1 cellular context compared by ENCODE assay signal in genomic region chr3:34919025-34919424, GRCh38.
TF ChIP-seq lines count a peak whose summit lies in the region.

No MANE protein-coding gene starts in this region.

TF ChIP-seq in WTC11, 78 proteins besides CTCF, POLR2A, EP300 and RAD21 (continued from another document):
- TF ChIP-seq, protein P1, sequence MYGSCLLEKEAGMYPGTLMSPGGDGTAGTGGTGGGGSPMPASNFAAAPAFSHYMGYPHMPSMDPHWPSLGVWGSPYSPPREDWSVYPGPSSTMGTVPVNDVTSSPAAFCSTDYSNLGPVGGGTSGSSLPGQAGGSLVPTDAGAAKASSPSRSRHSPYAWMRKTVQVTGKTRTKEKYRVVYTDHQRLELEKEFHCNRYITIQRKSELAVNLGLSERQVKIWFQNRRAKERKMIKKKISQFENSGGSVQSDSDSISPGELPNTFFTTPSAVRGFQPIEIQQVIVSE (CRISPR knock-in tag; IDR thresholded peaks at IDR 0.05; ENCODE audit: borderline replicate concordance), result no peak
- TF ChIP-seq GRHL2 (CRISPR knock-in tag; IDR thresholded peaks at IDR 0.05; ENCODE audit: insufficient replicate concordance, severe bottlenecking) (no peak), ZMAT4 (CRISPR knock-in tag; IDR thresholded peaks at IDR 0.05) (no peak), IRF2 (CRISPR knock-in tag; IDR thresholded peaks at IDR 0.05; ENCODE audit: borderline replicate concordance, low read depth) (no peak), MXD4 (CRISPR knock-in tag; IDR thresholded peaks at IDR 0.05; ENCODE audit: borderline replicate concordance) (no peak), ZNF512 (CRISPR knock-in tag; IDR thresholded peaks at IDR 0.05; ENCODE audit: borderline replicate concordance) (no peak), CREM (CRISPR knock-in tag; IDR thresholded peaks at IDR 0.05) (no peak), GABPB1 (CRISPR knock-in tag; IDR thresholded peaks at IDR 0.05) (no peak), ZNF263 (CRISPR knock-in tag; IDR thresholded peaks at IDR 0.05; ENCODE audit: low read depth) (no peak), USF1 (CRISPR knock-in tag; IDR thresholded peaks at IDR 0.05) (no peak), FOXP4 (CRISPR knock-in tag; IDR thresholded peaks at IDR 0.05) (no peak), NFATC4 (CRISPR knock-in tag; IDR thresholded peaks at IDR 0.05) (no peak), SP1 (CRISPR knock-in tag; conservative IDR thresholded peaks at IDR 0.05) (no peak), MYBL2 (CRISPR knock-in tag; IDR thresholded peaks at IDR 0.05) (no peak)
- TF ChIP-seq, protein P2, sequence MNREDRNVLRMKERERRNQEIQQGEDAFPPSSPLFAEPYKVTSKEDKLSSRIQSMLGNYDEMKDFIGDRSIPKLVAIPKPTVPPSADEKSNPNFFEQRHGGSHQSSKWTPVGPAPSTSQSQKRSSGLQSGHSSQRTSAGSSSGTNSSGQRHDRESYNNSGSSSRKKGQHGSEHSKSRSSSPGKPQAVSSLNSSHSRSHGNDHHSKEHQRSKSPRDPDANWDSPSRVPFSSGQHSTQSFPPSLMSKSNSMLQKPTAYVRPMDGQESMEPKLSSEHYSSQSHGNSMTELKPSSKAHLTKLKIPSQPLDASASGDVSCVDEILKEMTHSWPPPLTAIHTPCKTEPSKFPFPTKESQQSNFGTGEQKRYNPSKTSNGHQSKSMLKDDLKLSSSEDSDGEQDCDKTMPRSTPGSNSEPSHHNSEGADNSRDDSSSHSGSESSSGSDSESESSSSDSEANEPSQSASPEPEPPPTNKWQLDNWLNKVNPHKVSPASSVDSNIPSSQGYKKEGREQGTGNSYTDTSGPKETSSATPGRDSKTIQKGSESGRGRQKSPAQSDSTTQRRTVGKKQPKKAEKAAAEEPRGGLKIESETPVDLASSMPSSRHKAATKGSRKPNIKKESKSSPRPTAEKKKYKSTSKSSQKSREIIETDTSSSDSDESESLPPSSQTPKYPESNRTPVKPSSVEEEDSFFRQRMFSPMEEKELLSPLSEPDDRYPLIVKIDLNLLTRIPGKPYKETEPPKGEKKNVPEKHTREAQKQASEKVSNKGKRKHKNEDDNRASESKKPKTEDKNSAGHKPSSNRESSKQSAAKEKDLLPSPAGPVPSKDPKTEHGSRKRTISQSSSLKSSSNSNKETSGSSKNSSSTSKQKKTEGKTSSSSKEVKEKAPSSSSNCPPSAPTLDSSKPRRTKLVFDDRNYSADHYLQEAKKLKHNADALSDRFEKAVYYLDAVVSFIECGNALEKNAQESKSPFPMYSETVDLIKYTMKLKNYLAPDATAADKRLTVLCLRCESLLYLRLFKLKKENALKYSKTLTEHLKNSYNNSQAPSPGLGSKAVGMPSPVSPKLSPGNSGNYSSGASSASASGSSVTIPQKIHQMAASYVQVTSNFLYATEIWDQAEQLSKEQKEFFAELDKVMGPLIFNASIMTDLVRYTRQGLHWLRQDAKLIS (CRISPR knock-in tag; IDR thresholded peaks at IDR 0.05; ENCODE audit: borderline replicate concordance), result no peak
- TF ChIP-seq, protein P3, sequence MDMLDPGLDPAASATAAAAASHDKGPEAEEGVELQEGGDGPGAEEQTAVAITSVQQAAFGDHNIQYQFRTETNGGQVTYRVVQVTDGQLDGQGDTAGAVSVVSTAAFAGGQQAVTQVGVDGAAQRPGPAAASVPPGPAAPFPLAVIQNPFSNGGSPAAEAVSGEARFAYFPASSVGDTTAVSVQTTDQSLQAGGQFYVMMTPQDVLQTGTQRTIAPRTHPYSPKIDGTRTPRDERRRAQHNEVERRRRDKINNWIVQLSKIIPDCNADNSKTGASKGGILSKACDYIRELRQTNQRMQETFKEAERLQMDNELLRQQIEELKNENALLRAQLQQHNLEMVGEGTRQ (CRISPR knock-in tag; IDR thresholded peaks at IDR 0.05), result no peak
